9 cellular contexts compared by ENCODE assay signal in genomic region chr4:163556169-163556568, GRCh38.
DNase-seq lines count a peak whose midpoint lies in the region; ATAC-seq lines count a peak whose summit lies in the region.
"Had no signal": no experiment of that assay in that cellular context is flagged by ENCODE, and none has a peak within 500 bp of the region (broad histone marks: within the 10 kb centered on the region; RNA-seq: fewer than 3 reads in every experiment).

No MANE protein-coding gene starts in this region.

- ATAC-seq in HG03520 (IDR thresholded peaks at IDR 0.05; ENCODE audit: unreplicated experiment), result peak; percentile 29
- ATAC-seq in GM18517 (IDR thresholded peaks at IDR 0.05; ENCODE audit: unreplicated experiment), result no peak
- no peak for ATAC-seq in HG02840 (IDR thresholded peaks at IDR 0.05; ENCODE audit: low FRiP score, unreplicated experiment)

- peak; percentile 29 for DNase-seq in NCI-H82 (lab: John Stamatoyannopoulos, UW)
- no peak for DNase-seq in NCI-H82 treated with DMSO at 0.1 percent for 48 hours (lab: John Stamatoyannopoulos, UW; ENCODE audit: unreplicated experiment)
- peak; percentile 4 for DNase-seq in SKM-1 treated with dmso at 0.1 percent for 144 hours (lab: John Stamatoyannopoulos, UW; ENCODE audit: unreplicated experiment)
- peak; percentile 89 for DNase-seq in superior temporal gyrus (ENCODE audit: extremely low spot score)
- no peak for DNase-seq in activated CD8-positive, alpha-beta memory T cell treated with anti-CD3 and anti-CD28 coated beads, Interleukin-2, amount 50 U/mL, for 48 hours
- DNase-seq: pancreas had no signal

Comparison
In these comparisons a context has a peak if more than half of its experiments do, and no peak if none do; other contexts are left out.
1. DNase-seq: peak in NCI-H82 (single experiment), SKM-1 treated with dmso at 0.1 percent for 144 hours (single experiment) and superior temporal gyrus (single experiment); none in NCI-H82 treated with DMSO at 0.1 percent for 48 hours (single experiment) and activated CD8-positive, alpha-beta memory T cell treated with anti-CD3 and anti-CD28 coated beads, Interleukin-2, amount 50 U/mL, for 48 hours (single experiment).